Comparison of ENCODE assay signal across 25 cellular contexts in the genomic region with DNA sequence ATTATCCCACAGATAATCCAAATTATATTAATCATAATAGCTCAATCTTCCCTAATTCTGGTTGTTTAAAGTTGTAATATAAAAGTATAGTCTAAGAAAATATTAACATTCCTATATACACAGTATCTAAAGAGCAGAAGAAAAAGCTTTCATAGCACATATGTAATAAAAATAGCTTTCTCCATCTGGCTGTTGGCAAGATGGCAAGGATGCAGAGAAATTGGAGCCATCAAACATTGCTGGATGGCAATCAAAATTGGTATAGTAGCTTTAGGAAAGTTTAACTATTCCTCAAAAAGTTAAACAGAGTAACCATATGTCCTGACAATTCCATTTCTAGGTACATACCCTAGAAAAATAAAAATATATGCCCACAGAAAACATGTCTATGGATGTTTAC.
DNase-seq lines count a peak whose midpoint lies in the region; FAIRE-seq and TF ChIP-seq lines count a peak whose summit lies in the region.
"Had no signal": no experiment of that assay in that cellular context is flagged by ENCODE, and none has a peak within 500 bp of the region (broad histone marks: within the 10 kb centered on the region; RNA-seq: fewer than 3 reads in every experiment).

No MANE protein-coding gene starts in this region.

- H3K9me1 ChIP-seq in keratinocyte (ENCODE audit: control insufficient read depth, extremely low read depth, insufficient read depth, low read length) = no peaks in the 10 kb centered on the region

- H3K36me3 ChIP-seq in SK-N-MC (ENCODE audit: insufficient read depth, low read length) = peaks cover 43% of the 10 kb centered on the region
- H3K36me3 ChIP-seq in keratinocyte (ENCODE audit: control insufficient read depth in 2 of 2, extremely low read depth in 1 of 2, insufficient read depth in 2 of 2, low read length in 2 of 2) = peaks cover 7 to 12% of the 10 kb centered on the region in 2 experiments

- no peak for DNase-seq in SK-N-MC (ENCODE audit: low read depth, low spot score)
- peak; percentile 12 for DNase-seq in fibroblast of peridontal ligament (ENCODE audit: extremely low read depth)
- DNase-seq in keratinocyte (ENCODE audit: low read depth, low spot score) = no peak
- peak; percentile 69 for DNase-seq in superior temporal gyrus (ENCODE audit: extremely low spot score)
- no peak for DNase-seq in foreskin fibroblast
- no peak for DNase-seq in GM03348 (ENCODE audit: low spot score)
- DNase-seq in RPMI8226 = no peak
- DNase-seq: 8988T; ACHN; BE2C; C1 segment of cervical spinal cord; CD4-positive, alpha-beta memory T cell; CD4-positive, CD25-positive, alpha-beta regulatory T cell; CD8-positive, alpha-beta memory T cell; COR-L47; DMS 273 treated with DMSO at 0.1 percent for 48 hours; DMS153; DMS53; DMS79; DND-41; EL; GDM1 had no signal

- peak; percentile 13 for FAIRE-seq in keratinocyte (lab: Jason Lieb, UNC)
- FAIRE-seq: A204.1, GM19239 had no signal

- H3K27me3 ChIP-seq in keratinocyte (ENCODE audit: control insufficient read depth, extremely low read depth, insufficient read depth, low read length) = no peaks in the 10 kb centered on the region
- H3K27me3 ChIP-seq: BE2C, BLaER1 had no signal

- H3K27ac ChIP-seq in SK-N-MC (peak overlapping the region; percentile 39; the same call in 1 of the 2 replicates), keratinocyte (ENCODE audit: control insufficient read depth, insufficient read depth, low read length) (no peak overlapping the region)
- H3K27ac ChIP-seq: BLaER1 had no signal

- H3K9ac ChIP-seq in SK-N-MC (ENCODE audit: insufficient read length) (no peak overlapping the region), keratinocyte (ENCODE audit: control insufficient read depth, extremely low read depth, insufficient read depth, low read length) (no peak overlapping the region)
- H3K9ac ChIP-seq: BLaER1 had no signal

- H3K4me1 ChIP-seq in keratinocyte (ENCODE audit: control insufficient read depth, extremely low read depth, insufficient read depth, low read length) = no peaks in the 10 kb centered on the region
- H3K4me1 ChIP-seq: BE2C had no signal

- H2AFZ ChIP-seq in keratinocyte (ENCODE audit: control insufficient read depth, low read length) = no peak overlapping the region

- dilution Hi-C loops in keratinocyte (cut with MboI; ENCODE audit: extremely low pct_ligation_motif_present, low sequenced_read_pairs) = no loop called here

- no peaks in the 10 kb centered on the region for H4K20me1 ChIP-seq in keratinocyte (ENCODE audit: control insufficient read depth, extremely low read depth, insufficient read depth, low read length)

- H3K4me2 ChIP-seq in keratinocyte (ENCODE audit: control insufficient read depth, extremely low read depth, insufficient read depth, low read depth, low read length) = no peak overlapping the region
- H3K4me2 ChIP-seq: BLaER1 had no signal

- H3K79me2 ChIP-seq in keratinocyte (ENCODE audit: control insufficient read depth, insufficient read depth, low read length) = peaks cover 25% of the 10 kb centered on the region

- H3K4me3 ChIP-seq in SK-N-MC (no peak overlapping the region), keratinocyte (ENCODE audit: control insufficient read depth in 2 of 3, extremely low read depth in 1 of 3, insufficient read depth in 2 of 3, low read depth in 1 of 3, low read length in 3 of 3) (no peak overlapping the region), foreskin fibroblast (ENCODE audit: low read depth in 1 of 2, low read length in 2 of 2) (no peak overlapping the region)
- H3K4me3 ChIP-seq: BLaER1 had no signal

- H3K9me3 ChIP-seq in SK-N-MC (ENCODE audit: low read depth, low read length) = no peaks in the 10 kb centered on the region
- H3K9me3 ChIP-seq in keratinocyte (ENCODE audit: control insufficient read depth, low read depth, low read length) = no peaks in the 10 kb centered on the region
- H3K9me3 ChIP-seq: BE2C, BLaER1 had no signal

- no peak for TF ChIP-seq CTCF in keratinocyte (optimal IDR thresholded peaks at IDR 0.05 in 1 of 3, IDR thresholded peaks at IDR 0.05 in 1 of 3, conservative IDR thresholded peaks at IDR 0.05 in 1 of 3; ENCODE audit: extremely low read depth in 1 of 3, insufficient read depth in 2 of 3, low read length in 3 of 3)
- TF ChIP-seq CTCF in foreskin fibroblast (IDR thresholded peaks at IDR 0.05; ENCODE audit: low read depth, low read length) = no peak

Comparison
In these comparisons a context has a peak if more than half of its experiments do, and no peak if none do; other contexts are left out.
1. DNase-seq: peak in fibroblast of peridontal ligament (single experiment) and superior temporal gyrus (single experiment); none in SK-N-MC (single experiment), keratinocyte (single experiment), foreskin fibroblast (0 of 2), GM03348 (single experiment) and RPMI8226 (single experiment).